Comparison of ENCODE assay signal across 18 cellular contexts in the genomic region with DNA sequence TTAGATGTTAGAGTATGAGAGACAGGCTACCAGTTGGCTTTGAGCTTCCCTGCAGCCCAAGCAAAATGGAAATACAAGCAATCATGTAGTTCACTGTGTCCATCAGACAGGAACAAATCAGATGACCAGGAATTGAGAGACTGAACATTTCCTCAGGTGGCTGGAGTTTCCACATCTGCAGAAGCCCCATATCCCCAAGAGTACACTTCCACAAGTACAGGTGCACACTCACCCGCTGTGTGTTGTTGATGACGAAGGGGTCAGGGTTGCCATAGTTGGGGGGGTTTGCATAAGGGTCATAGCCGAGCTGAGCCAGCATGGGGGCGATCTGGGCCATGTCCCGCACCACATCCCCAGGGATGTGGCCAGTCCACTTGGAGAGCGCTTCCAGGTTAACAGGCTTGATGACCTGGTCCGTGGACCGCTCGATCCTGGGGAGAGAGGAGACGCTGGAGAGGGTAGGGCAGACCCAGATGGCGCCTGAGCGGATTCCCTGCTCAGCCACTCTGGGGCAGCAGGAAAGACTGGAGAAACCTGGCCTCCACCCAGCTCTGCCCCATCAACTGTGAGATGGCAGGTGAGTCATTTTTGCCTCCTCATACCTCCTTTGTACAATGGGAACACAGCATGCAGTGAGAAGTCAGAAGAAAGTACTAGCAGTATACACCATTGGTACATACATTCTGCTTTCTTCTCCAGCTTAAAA. TPM values are rescaled to one million over a fixed set of nuclear protein-coding genes. Genes with fewer than 3 reads are reported as not detected.
DNase-seq lines count a peak whose midpoint lies in the region; ATAC-seq, FAIRE-seq and TF ChIP-seq lines count a peak whose summit lies in the region.
"Had no signal": no experiment of that assay in that cellular context is flagged by ENCODE, and none has a peak within 500 bp of the region (broad histone marks: within the 10 kb centered on the region; RNA-seq: fewer than 3 reads in every experiment).

No MANE protein-coding gene starts in this region.

- TF ChIP-seq CTCF in tibial nerve (IDR thresholded peaks at IDR 0.05): no peak

- peak; percentile 45 for ATAC-seq in activated T-helper 17 cell treated with anti-CD3 and anti-CD28 coated beads, Interleukin-2, amount 50 U/mL, for 72 hours (replicated peaks)
- ATAC-seq in left lobe of liver (peak; percentile 21), GM18909 (IDR thresholded peaks at IDR 0.05; ENCODE audit: poor library complexity, unreplicated experiment) (no peak), GM19395 (IDR thresholded peaks at IDR 0.05; ENCODE audit: unreplicated experiment) (no peak)

- no peaks in the 10 kb centered on the region for H3K9me3 ChIP-seq in tibial nerve
- H3K9me3 ChIP-seq: colonic mucosa, esophagus muscularis mucosa, vagina had no signal

- no peaks in the 10 kb centered on the region for H3K4me1 ChIP-seq in tibial nerve
- H3K4me1 ChIP-seq: colonic mucosa, esophagus muscularis mucosa, vagina had no signal

- TF ChIP-seq POLR2A in H54 (IDR thresholded peaks at IDR 0.05; ENCODE audit: low read depth, low read length) (no peak), tibial nerve (IDR thresholded peaks at IDR 0.05) (no peak)

- no peaks in the 10 kb centered on the region for H3K9me3 Mint-ChIP-seq in activated T-helper 17 cell treated with anti-CD3 and anti-CD28 coated beads, Interleukin-2, amount 50 U/mL, for 72 hours
- H3K9me3 Mint-ChIP-seq: activated CD4-positive, alpha-beta memory T cell treated with anti-CD3 and anti-CD28 coated beads, Interleukin-2, amount 10 ng/mL, durations not matched to agents 7 days and 5 days had no signal

- H3K36me3 Mint-ChIP-seq in activated T-helper 17 cell treated with anti-CD3 and anti-CD28 coated beads, Interleukin-2, amount 50 U/mL, for 72 hours (ENCODE audit: low read depth): peaks cover 71% of the 10 kb centered on the region

- peak; percentile 30 for FAIRE-seq in H54 (lab: Jason Lieb, UNC)
- FAIRE-seq: G401.6 had no signal

- H3K36me3 ChIP-seq in tibial nerve: peaks cover 0 to 71% (median 5%) of the 10 kb centered on the region in 3 donors
- H3K36me3 ChIP-seq: colonic mucosa had no signal

- 91 to 95% methylated on average over 12 of the region's 12 CpGs for WGBS in tibial nerve, 2 donors

- DNase-seq in ACHN (peak; percentile 25), H54 (ENCODE audit: insufficient read length, low spot score) (peak; percentile 14), left lobe of liver (ENCODE audit: low spot score) (no peak), COR-L47 (lab: John Stamatoyannopoulos, UW) (no peak), tibial nerve (ENCODE audit: low spot score in 2 of 2) (no peak)
- DNase-seq: activated CD4-positive, alpha-beta memory T cell treated with anti-CD3 and anti-CD28 coated beads, Interleukin-2, amount 10 ng/mL, durations not matched to agents 7 days and 5 days; activated gamma-delta T cell; aorta; colonic mucosa; NCI-H1436; NCI-H446 had no signal

- no peaks in the 10 kb centered on the region for H3K27me3 Mint-ChIP-seq in activated T-helper 17 cell treated with anti-CD3 and anti-CD28 coated beads, Interleukin-2, amount 50 U/mL, for 72 hours
- H3K27me3 Mint-ChIP-seq: activated CD4-positive, alpha-beta memory T cell treated with anti-CD3 and anti-CD28 coated beads, Interleukin-2, amount 10 ng/mL, durations not matched to agents 7 days and 5 days had no signal

- H3K27ac ChIP-seq in tibial nerve: no peak overlapping the region
- H3K27ac ChIP-seq: colonic mucosa, esophagus muscularis mucosa, hepatocyte, vagina had no signal

- H3K27me3 ChIP-seq in tibial nerve: no peaks in the 10 kb centered on the region
- H3K27me3 ChIP-seq: colonic mucosa, esophagus muscularis mucosa, hepatocyte, vagina had no signal

- in situ Hi-C loops in ACHN (cut with HindIII; ENCODE audit: low pct_ligation_motif_present, low pct_unique_long_range_greater_than_20kb, low sequenced_read_pairs): no loop called here

- peaks cover 12% of the 10 kb centered on the region for H3K4me1 Mint-ChIP-seq in activated T-helper 17 cell treated with anti-CD3 and anti-CD28 coated beads, Interleukin-2, amount 50 U/mL, for 72 hours

- no peak overlapping the region for H3K4me3 ChIP-seq in tibial nerve
- H3K4me3 ChIP-seq: colonic mucosa, esophagus muscularis mucosa, hepatocyte, vagina had no signal

- H3K4me3 Mint-ChIP-seq in activated T-helper 17 cell treated with anti-CD3 and anti-CD28 coated beads, Interleukin-2, amount 50 U/mL, for 72 hours: no peak overlapping the region
- H3K4me3 Mint-ChIP-seq: activated CD4-positive, alpha-beta memory T cell treated with anti-CD3 and anti-CD28 coated beads, Interleukin-2, amount 10 ng/mL, durations not matched to agents 7 days and 5 days had no signal

- TF ChIP-seq EP300 in tibial nerve (IDR thresholded peaks at IDR 0.05): no peak

- H3K27ac Mint-ChIP-seq in activated T-helper 17 cell treated with anti-CD3 and anti-CD28 coated beads, Interleukin-2, amount 50 U/mL, for 72 hours: no peak overlapping the region
- H3K27ac Mint-ChIP-seq: activated CD4-positive, alpha-beta memory T cell treated with anti-CD3 and anti-CD28 coated beads, Interleukin-2, amount 10 ng/mL, durations not matched to agents 7 days and 5 days had no signal

RNA-seq across cellular contexts. Expression of a gene that starts 23.9 kb away (rescaled TPM):
- 10 to 100 TPM; 44.8 to 50.4 TPM for total RNA-seq in activated T-helper 17 cell treated with anti-CD3 and anti-CD28 coated beads, Interleukin-2, amount 50 U/mL, for 72 hours
- total RNA-seq in left lobe of liver (19.8 TPM), tibial nerve (10 to 100 TPM; 15.5 to 23.9 (median 19.3) TPM)

RNA-seq across cellular contexts. Expression of a gene that starts 52.5 kb away (rescaled TPM):
- 10 to 100 TPM; 22.2 to 40.3 TPM for total RNA-seq in activated T-helper 17 cell treated with anti-CD3 and anti-CD28 coated beads, Interleukin-2, amount 50 U/mL, for 72 hours
- total RNA-seq in left lobe of liver: 9.5 TPM
- 10 to 100 TPM in 2 of 4 donors, 1 to 10 TPM in 2; 9.0 to 17.7 (median 10.4) TPM for total RNA-seq in tibial nerve

RNA-seq across cellular contexts. Expression of a gene that starts 52.6 kb away (rescaled TPM):
- total RNA-seq in activated T-helper 17 cell treated with anti-CD3 and anti-CD28 coated beads, Interleukin-2, amount 50 U/mL, for 72 hours: 10 to 100 TPM; 36.4 to 56.3 TPM
- 13.2 TPM for total RNA-seq in left lobe of liver
- total RNA-seq in tibial nerve: 10 to 100 TPM; 32.7 to 62.3 (median 46.0) TPM

RNA-seq across cellular contexts. Expression of a gene that starts 53.7 kb away (rescaled TPM):
- total RNA-seq in activated T-helper 17 cell treated with anti-CD3 and anti-CD28 coated beads, Interleukin-2, amount 50 U/mL, for 72 hours: 10 to 100 TPM; 23.2 to 27.5 TPM
- total RNA-seq in left lobe of liver (71.9 TPM), tibial nerve (10 to 100 TPM; 39.1 to 83.4 (median 60.6) TPM)

Comparison
In these comparisons a context has a peak if more than half of its experiments do, and no peak if none do; other contexts are left out.
1. DNase-seq: peak in ACHN (single experiment) and H54 (single experiment); none in left lobe of liver (single experiment), COR-L47 (single experiment) and tibial nerve (0 of 2).
2. ATAC-seq: peak in activated T-helper 17 cell treated with anti-CD3 and anti-CD28 coated beads, Interleukin-2, amount 50 U/mL, for 72 hours (single experiment) and left lobe of liver (single experiment); none in GM18909 (single experiment) and GM19395 (single experiment).